In genomic region chr9:13487498-13487897, GRCh38 we compare ENCODE assay signal across 1 cellular context.
TF ChIP-seq lines count a peak whose summit lies in the region.

No MANE protein-coding gene starts in this region.

TF ChIP-seq in SK-N-SH treated with all-trans-retinoic acid at 6 μM for 48 hours, 23 proteins besides CTCF, POLR2A, EP300 and RAD21:
- TF ChIP-seq TSHZ2 (CRISPR knock-in tag; IDR thresholded peaks at IDR 0.05) (no peak), ISL1 (CRISPR knock-in tag; IDR thresholded peaks at IDR 0.05) (no peak), ZNF70 (CRISPR knock-in tag; IDR thresholded peaks at IDR 0.05) (no peak), CSDC2 (CRISPR knock-in tag; IDR thresholded peaks at IDR 0.05) (no peak)
